In genomic region chr4:185470503-185471195, GRCh38 we compare ENCODE assay signal across 8 cellular contexts. TPM values are rescaled to one million over a fixed set of nuclear protein-coding genes. Genes with fewer than 3 reads are reported as not detected.
A peak's percentile ranks its signal among the peaks of the same experiment; 100 is the strongest.
DNase-seq lines count a peak whose midpoint lies in the region; ATAC-seq and TF ChIP-seq lines count a peak whose summit lies in the region.

No MANE protein-coding gene starts in this region.

- DNase-seq in stimulated activated CD4-positive, alpha-beta T cell treated with anti-CD3 and anti-CD28 coated beads, Interleukin-1b, Interleukin-23, amount 100 ng/mL, for 48 hours: peak; percentile 18
- DNase-seq in stimulated activated CD4-positive, alpha-beta T cell treated with anti-CD3 and anti-CD28 coated beads, Interleukin-12 subunit alpha, Interleukin-12 subunit beta, amount 100 ng/mL, for 4 hours: no peak
- DNase-seq in KBM-7 (peak; percentile 48), WTC11 (ENCODE audit: low spot score) (no peak), medulla oblongata (ENCODE audit: extremely low spot score) (peak; percentile 55), HCEC 1CT (no peak)
- DNase-seq in stimulated activated naive CD8-positive, alpha-beta T cell treated with anti-CD3 and anti-CD28 coated beads, Interleukin-15, Interleukin-2, amounts not matched to agents 100 U/mL and 50 U/mL, for 24 hours: peak; percentile 23

- no peaks in the 10 kb centered on the region for H3K9me3 ChIP-seq in ectodermal cell (ENCODE audit: control insufficient read depth, low read length)

- 14% methylated on average over 28 to 30 of the region's 41 CpGs for WGBS in ectodermal cell, 2 experiments

- peaks cover 23% of the 10 kb centered on the region for H3K27me3 ChIP-seq in ectodermal cell (ENCODE audit: control insufficient read depth, insufficient read depth, low read length, poor library complexity, severe bottlenecking)

- no peak overlapping the region for H3K27ac Mint-ChIP-seq in WTC11

- in situ Hi-C loops in KBM-7 (cut with MboI; ENCODE audit: low pct_unique_long_range_greater_than_20kb, low sequenced_read_pairs): no loop called here

- peak overlapping the region; percentile 83 for H3K4me3 Mint-ChIP-seq in WTC11

- peaks cover 59% of the 10 kb centered on the region for H3K27me3 Mint-ChIP-seq in WTC11 (ENCODE audit: low read depth)

- ATAC-seq in WTC11: peak; percentile 5
- no peak for ATAC-seq in stimulated activated naive CD8-positive, alpha-beta T cell treated with anti-CD3 and anti-CD28 coated beads, Interleukin-15, Interleukin-2, amounts not matched to agents 100 U/mL and 50 U/mL, for 24 hours

- H3K36me3 ChIP-seq in ectodermal cell (ENCODE audit: control insufficient read depth, insufficient read depth, low read length): no peaks in the 10 kb centered on the region

- POLR2A ChIA-PET in WTC11 (lab: Charles Lee): no interaction called here

- peaks cover 2% of the 10 kb centered on the region; the same call in 1 of the 2 replicates for H3K36me3 Mint-ChIP-seq in WTC11

- peaks cover 8% of the 10 kb centered on the region; the same call in 1 of the 2 replicates for H3K9me3 Mint-ChIP-seq in WTC11

- no peak overlapping the region for H3K27ac ChIP-seq in ectodermal cell (ENCODE audit: insufficient read depth, low read depth, low read length, poor library complexity, severe bottlenecking)

- peak overlapping the region; percentile 42 for H3K4me3 ChIP-seq in ectodermal cell (ENCODE audit: insufficient read depth, low read depth, low read length)

- TF ChIP-seq CTCF in WTC11 (IDR thresholded peaks at IDR 0.05): no peak

- H3K4me1 Mint-ChIP-seq in WTC11: peaks cover 10% of the 10 kb centered on the region

- CTCF ChIA-PET in WTC11 (lab: Charles Lee): no interaction called here

- no peaks in the 10 kb centered on the region for H3K4me1 ChIP-seq in ectodermal cell (ENCODE audit: control insufficient read depth, insufficient read depth, low read length)

TF ChIP-seq in WTC11, 78 proteins besides CTCF, POLR2A, EP300 and RAD21:
- no peak for TF ChIP-seq GABPB1 (CRISPR knock-in tag; IDR thresholded peaks at IDR 0.05)
- 0 out of 2 replicates have a peak, but pooled peaks have one; percentile 43 for TF ChIP-seq FOXP1 (CRISPR knock-in tag; IDR thresholded peaks at IDR 0.05; ENCODE audit: borderline replicate concordance)
- peak; percentile 80; the same call in 1 of the 2 replicates for TF ChIP-seq GTF2I (CRISPR knock-in tag; conservative IDR thresholded peaks at IDR 0.05)
TF ChIP-seq in WTC11: peak in this region for 2.

RNA-seq across cellular contexts. Expression of gene CCDC110, which starts 0.9 kb away (rescaled TPM):
- total RNA-seq in WTC11 (2021): 2.1 to 2.9 TPM (median 2.2 TPM) in 3 replicates
- polyA plus RNA-seq in ectodermal cell (2013, experiment 1 of 4): 0.54 TPM
- polyA plus RNA-seq in ectodermal cell (2013, experiment 2 of 4): 0.28 TPM
- 0.37 TPM for polyA plus RNA-seq in ectodermal cell (2013, experiment 3 of 4)
- 0.61 TPM for polyA plus RNA-seq in ectodermal cell (2013, experiment 4 of 4)

RNA-seq across cellular contexts. Expression of gene UFSP2, which starts 44.9 kb away (rescaled TPM):
- total RNA-seq in WTC11 (2021): 29.6 to 33.0 TPM (median 30.8 TPM) in 3 replicates
- polyA plus RNA-seq in ectodermal cell (2013, experiment 1 of 4): 37.3 TPM
- 39.4 TPM for polyA plus RNA-seq in ectodermal cell (2013, experiment 2 of 4)
- 32.4 TPM for polyA plus RNA-seq in ectodermal cell (2013, experiment 3 of 4)
- polyA plus RNA-seq in ectodermal cell (2013, experiment 4 of 4): 38.7 TPM

Comparison
In these comparisons a context has a peak if more than half of its experiments do, and no peak if none do; other contexts are left out.
1. DNase-seq: peak in stimulated activated CD4-positive, alpha-beta T cell treated with anti-CD3 and anti-CD28 coated beads, Interleukin-1b, Interleukin-23, amount 100 ng/mL, for 48 hours (single experiment), KBM-7 (single experiment), medulla oblongata (single experiment) and stimulated activated naive CD8-positive, alpha-beta T cell treated with anti-CD3 and anti-CD28 coated beads, Interleukin-15, Interleukin-2, amounts not matched to agents 100 U/mL and 50 U/mL, for 24 hours (single experiment); none in stimulated activated CD4-positive, alpha-beta T cell treated with anti-CD3 and anti-CD28 coated beads, Interleukin-12 subunit alpha, Interleukin-12 subunit beta, amount 100 ng/mL, for 4 hours (single experiment), WTC11 (single experiment) and HCEC 1CT (single experiment).